ENCODE assay signal across 17 cellular contexts in genomic region chr6:87575423-87575822, GRCh38. TPM values are rescaled to one million over a fixed set of nuclear protein-coding genes. Genes with fewer than 3 reads are reported as not detected.
DNase-seq lines count a peak whose midpoint lies in the region; ATAC-seq and TF ChIP-seq lines count a peak whose summit lies in the region.
"Had no signal": no experiment of that assay in that cellular context is flagged by ENCODE, and none has a peak within 500 bp of the region (broad histone marks: within the 10 kb centered on the region; RNA-seq: fewer than 3 reads in every experiment).

No MANE protein-coding gene starts in this region.

- no peak overlapping the region for H3K9ac ChIP-seq in IMR-90 (ENCODE audit: low read depth, low read length)
- no peak overlapping the region for H3K9ac ChIP-seq in endodermal cell (ENCODE audit: extremely low read depth, low read length, poor library complexity, severe bottlenecking)

- 0 out of 2 replicates have a peak overlapping the region, but pooled peaks have one; percentile 23 for H3K4ac ChIP-seq in IMR-90 (ENCODE audit: low read depth, low read length)

- no peak for ATAC-seq in IMR-90 (ENCODE audit: low read depth)
- ATAC-seq in activated T-helper 17 cell treated with anti-CD3 and anti-CD28 coated beads, Interleukin-2, amount 50 U/mL, for 72 hours (replicated peaks): no peak
- ATAC-seq: gastroesophageal sphincter, left ventricle myocardium superior had no signal

- H3K4me3 ChIP-seq in IMR-90 (ENCODE audit: insufficient read depth, low read depth, low read length) (no peak overlapping the region), MG63 (no peak overlapping the region), endodermal cell (ENCODE audit: low read length) (no peak overlapping the region)
- H3K4me3 ChIP-seq: gastroesophageal sphincter, stomach had no signal

- BruUV-seq in IMR-90 (replicated peaks; lab: Mats Ljungman, UMichigan): no TSS peak

- TF ChIP-seq RAD21 in IMR-90 (IDR thresholded peaks at IDR 0.05; ENCODE audit: low read length): no peak

- H3K23ac ChIP-seq in IMR-90 (ENCODE audit: low read depth, low read length): 0 out of 2 replicates have a peak overlapping the region, but pooled peaks have one; percentile 0

- H2AK9ac ChIP-seq in IMR-90 (replicated peaks; ENCODE audit: low read depth, low read length, poor library complexity): no peak overlapping the region

- no peak for TF ChIP-seq POLR2A in IMR-90 (IDR thresholded peaks at IDR 0.05; ENCODE audit: low read depth, low read length)

- H3K27ac ChIP-seq in IMR-90 (ENCODE audit: insufficient read depth, low read length) (no peak overlapping the region; the same call in 1 of the 2 replicates), endodermal cell (ENCODE audit: low read depth, low read length) (no peak overlapping the region)
- H3K27ac ChIP-seq: gastroesophageal sphincter, RWPE1, stomach had no signal

- no peaks in the 10 kb centered on the region for H3K9me3 ChIP-seq in IMR-90 (ENCODE audit: control insufficient read depth, insufficient read depth, low read length)
- H3K9me3 ChIP-seq in MG63: no peaks in the 10 kb centered on the region
- H3K9me3 ChIP-seq in endodermal cell (ENCODE audit: control insufficient read depth, low read length): peaks cover 9% of the 10 kb centered on the region
- H3K9me3 ChIP-seq: gastroesophageal sphincter, stomach had no signal

- no CpG with 5 or more reads among the region's 2 CpGs for WGBS in IMR-90 (ENCODE audit: extremely low coverage in 2 of 2, insufficient read length in 1 of 2), 2 experiments
- WGBS in endodermal cell (ENCODE audit: insufficient coverage in 1 of 2, insufficient read length in 1 of 2), 2 experiments: 96% methylated on average over 2 of the region's 2 CpGs; no CpG with 5 or more reads in 1 of the 2 experiments

- H3K4me2 ChIP-seq in IMR-90 (ENCODE audit: low read depth, low read length): no peak overlapping the region; the same call in 1 of the 2 replicates

- peaks cover 55% of the 10 kb centered on the region for H3K4me1 Mint-ChIP-seq in activated naive CD8-positive, alpha-beta T cell (ENCODE audit: low read depth)
- peaks cover 38% of the 10 kb centered on the region for H3K4me1 Mint-ChIP-seq in activated naive CD8-positive, alpha-beta T cell treated with anti-CD3 and anti-CD28 coated beads for 36 hours
- H3K4me1 Mint-ChIP-seq in activated T-helper 17 cell treated with anti-CD3 and anti-CD28 coated beads, Interleukin-2, amount 50 U/mL, for 72 hours: peaks cover 39% of the 10 kb centered on the region
- H3K4me1 Mint-ChIP-seq in activated naive CD4-positive, alpha-beta T cell treated with anti-CD3 and anti-CD28 coated beads for 36 hours (ENCODE audit: low read depth): peaks cover 53% of the 10 kb centered on the region
- peaks cover 37% of the 10 kb centered on the region for H3K4me1 Mint-ChIP-seq in endodermal cell

- H2BK20ac ChIP-seq in IMR-90 (ENCODE audit: low read depth, low read length): peak overlapping the region; percentile 38; the same call in 1 of the 2 replicates

- no peaks in the 10 kb centered on the region for H3K27me3 ChIP-seq in IMR-90 (ENCODE audit: control insufficient read depth, insufficient read depth, low read length)
- no peaks in the 10 kb centered on the region for H3K27me3 ChIP-seq in MG63
- H3K27me3 ChIP-seq in endodermal cell (ENCODE audit: control insufficient read depth, insufficient read depth, low read length, poor library complexity, severe bottlenecking): no peaks in the 10 kb centered on the region
- H3K27me3 ChIP-seq: gastroesophageal sphincter, stomach had no signal

- H3K4me3 Mint-ChIP-seq in activated naive CD8-positive, alpha-beta T cell: no peak overlapping the region
- no peak overlapping the region for H3K4me3 Mint-ChIP-seq in activated naive CD8-positive, alpha-beta T cell treated with anti-CD3 and anti-CD28 coated beads for 36 hours
- H3K4me3 Mint-ChIP-seq in activated T-helper 17 cell treated with anti-CD3 and anti-CD28 coated beads, Interleukin-2, amount 50 U/mL, for 72 hours: peak overlapping the region; percentile 4
- H3K4me3 Mint-ChIP-seq in activated naive CD4-positive, alpha-beta T cell treated with anti-CD3 and anti-CD28 coated beads for 36 hours: no peak overlapping the region
- H3K4me3 Mint-ChIP-seq in endodermal cell: no peak overlapping the region
- H3K4me3 Mint-ChIP-seq: activated T-helper 1 cell treated with anti-CD3 and anti-CD28 coated beads, Interleukin-12 subunit alpha, Interleukin-12 subunit beta, Interleukin-2, Interleukin-4 antibody, amounts not matched to agents 30 ng/mL and 10 ng/mL and 1 ng/mL, durations not matched to agents 14 hours and 24 hours and 36 hours had no signal

- peak overlapping the region; percentile 86; the same call in 1 of the 2 replicates for H3K18ac ChIP-seq in IMR-90 (ENCODE audit: low read depth, low read length)

- no peak for DNase-seq in activated naive CD8-positive, alpha-beta T cell treated with anti-CD3 and anti-CD28 coated beads for 36 hours
- no peak for DNase-seq in IMR-90
- DNase-seq in MG63: no peak
- DNase-seq in activated naive CD4-positive, alpha-beta T cell treated with anti-CD3 and anti-CD28 coated beads for 36 hours: no peak
- no peak for DNase-seq in endodermal cell
- DNase-seq: activated CD8-positive, alpha-beta memory T cell treated with anti-CD3 and anti-CD28 coated beads for 24 hours; GDM1; H7; left ventricle myocardium superior; MV-4-11; stimulated activated CD4-positive, alpha-beta T cell treated with anti-CD3 and anti-CD28 coated beads, Interleukin-2, amount 100 ng/mL, for 24 hours; stomach had no signal

- H3K56ac ChIP-seq in IMR-90 (ENCODE audit: extremely low read depth, insufficient read depth, low read length): no peak overlapping the region; the same call in 1 of the 2 replicates

- H4K20me1 ChIP-seq in IMR-90 (ENCODE audit: insufficient read depth, low read length): peaks cover 38% of the 10 kb centered on the region

- H3K9me1 ChIP-seq in IMR-90 (ENCODE audit: insufficient read depth, low read length): peaks cover 12% of the 10 kb centered on the region

- H2AK5ac ChIP-seq in IMR-90 (ENCODE audit: low read depth, low read length): peak overlapping the region; percentile 58; the same call in 1 of the 2 replicates

- H4K91ac ChIP-seq in IMR-90 (ENCODE audit: insufficient read depth, low read depth, low read length): peak overlapping the region; percentile 68; the same call in 1 of the 2 replicates

- no peaks in the 10 kb centered on the region for H3K27me3 Mint-ChIP-seq in activated naive CD8-positive, alpha-beta T cell
- no peaks in the 10 kb centered on the region for H3K27me3 Mint-ChIP-seq in activated naive CD8-positive, alpha-beta T cell treated with anti-CD3 and anti-CD28 coated beads for 36 hours
- H3K27me3 Mint-ChIP-seq in activated T-helper 17 cell treated with anti-CD3 and anti-CD28 coated beads, Interleukin-2, amount 50 U/mL, for 72 hours: no peaks in the 10 kb centered on the region
- H3K27me3 Mint-ChIP-seq in activated naive CD4-positive, alpha-beta T cell treated with anti-CD3 and anti-CD28 coated beads for 36 hours (ENCODE audit: low read depth): no peaks in the 10 kb centered on the region
- no peaks in the 10 kb centered on the region for H3K27me3 Mint-ChIP-seq in endodermal cell (ENCODE audit: insufficient read depth)

- H3K4me1 ChIP-seq in IMR-90 (ENCODE audit: control insufficient read depth, insufficient read depth, low read length): peaks cover 28% of the 10 kb centered on the region
- peaks cover 4% of the 10 kb centered on the region for H3K4me1 ChIP-seq in endodermal cell (ENCODE audit: control insufficient read depth, insufficient read depth, low read length)

- no peaks in the 10 kb centered on the region for H3K9me3 Mint-ChIP-seq in activated naive CD8-positive, alpha-beta T cell (ENCODE audit: low read depth)
- no peaks in the 10 kb centered on the region for H3K9me3 Mint-ChIP-seq in activated naive CD8-positive, alpha-beta T cell treated with anti-CD3 and anti-CD28 coated beads for 36 hours
- peaks cover 4% of the 10 kb centered on the region for H3K9me3 Mint-ChIP-seq in activated T-helper 17 cell treated with anti-CD3 and anti-CD28 coated beads, Interleukin-2, amount 50 U/mL, for 72 hours
- H3K9me3 Mint-ChIP-seq in activated naive CD4-positive, alpha-beta T cell treated with anti-CD3 and anti-CD28 coated beads for 36 hours: no peaks in the 10 kb centered on the region
- H3K9me3 Mint-ChIP-seq in endodermal cell: peaks cover 2% of the 10 kb centered on the region
- H3K9me3 Mint-ChIP-seq: activated T-helper 1 cell treated with anti-CD3 and anti-CD28 coated beads, Interleukin-12 subunit alpha, Interleukin-12 subunit beta, Interleukin-2, Interleukin-4 antibody, amounts not matched to agents 30 ng/mL and 10 ng/mL and 1 ng/mL, durations not matched to agents 14 hours and 24 hours and 36 hours had no signal

- peak overlapping the region; percentile 4 for H3K27ac Mint-ChIP-seq in activated naive CD8-positive, alpha-beta T cell
- no peak overlapping the region for H3K27ac Mint-ChIP-seq in activated naive CD8-positive, alpha-beta T cell treated with anti-CD3 and anti-CD28 coated beads for 36 hours
- no peak overlapping the region for H3K27ac Mint-ChIP-seq in activated T-helper 17 cell treated with anti-CD3 and anti-CD28 coated beads, Interleukin-2, amount 50 U/mL, for 72 hours
- no peak overlapping the region for H3K27ac Mint-ChIP-seq in activated naive CD4-positive, alpha-beta T cell treated with anti-CD3 and anti-CD28 coated beads for 36 hours
- H3K27ac Mint-ChIP-seq in endodermal cell: no peak overlapping the region

- in situ Hi-C loops in IMR-90 (cut with MboI; ENCODE audit: low sequenced_read_pairs): no loop called here

- no peak overlapping the region for H2AFZ ChIP-seq in IMR-90 (replicated peaks; ENCODE audit: low read length, poor library complexity)

- H3K36me3 ChIP-seq in IMR-90 (ENCODE audit: control insufficient read depth, insufficient read depth, low read length) (peaks cover 12% of the 10 kb centered on the region; the same call in 1 of the 2 replicates), MG63 (peaks cover 26% of the 10 kb centered on the region), endodermal cell (ENCODE audit: control insufficient read depth, insufficient read depth, low read length) (peaks cover 35% of the 10 kb centered on the region)

- peak overlapping the region; percentile 5; the same call in 1 of the 2 replicates for H2BK120ac ChIP-seq in IMR-90 (ENCODE audit: low read depth, low read length)

- H2BK5ac ChIP-seq in IMR-90 (ENCODE audit: low read depth, low read length, poor library complexity, severe bottlenecking): peak overlapping the region; percentile 71

- no peak overlapping the region; the same call in 1 of the 2 replicates for H3K14ac ChIP-seq in IMR-90 (replicated peaks; ENCODE audit: low read depth, low read length)

- CTCF ChIA-PET in IMR-90 (lab: Yijun Ruan, JAX): interaction anchor here (0.7 kb wide), 1 partner anchor 88 kb away, joined by 3 read pairs; no protein-coding TSS in a partner anchor
- CTCF ChIA-PET in activated naive CD4-positive, alpha-beta T cell treated with anti-CD3 and anti-CD28 coated beads for 36 hours (lab: Charles Lee): interaction anchor here (0.6 kb wide), 1 partner anchor 40 kb away, joined by 3 read pairs; no protein-coding TSS in a partner anchor

- dilution Hi-C loops in IMR-90 (cut with HindIII; ENCODE audit: low sequenced_read_pairs, unreplicated experiment): no loop called here

- POLR2A ChIA-PET in IMR-90 (lab: Charles Lee; ENCODE audit: unreplicated experiment): no interaction called here

- H3K79me1 ChIP-seq in IMR-90 (ENCODE audit: low read depth in 1 of 2, low read length in 2 of 2): peaks cover 32 to 68% of the 10 kb centered on the region in 2 experiments

- H4K8ac ChIP-seq in IMR-90 (ENCODE audit: low read depth in 2 of 2, low read length in 2 of 2): peak overlapping the region in 1 of 2 experiments; percentile 44; a peak in 2 of 4 replicates

- H3K36me3 Mint-ChIP-seq in activated naive CD8-positive, alpha-beta T cell: peaks cover 18% of the 10 kb centered on the region
- H3K36me3 Mint-ChIP-seq in activated naive CD8-positive, alpha-beta T cell treated with anti-CD3 and anti-CD28 coated beads for 36 hours: peaks cover 38% of the 10 kb centered on the region
- peaks cover 80% of the 10 kb centered on the region for H3K36me3 Mint-ChIP-seq in activated T-helper 17 cell treated with anti-CD3 and anti-CD28 coated beads, Interleukin-2, amount 50 U/mL, for 72 hours (ENCODE audit: low read depth)
- peaks cover 23% of the 10 kb centered on the region for H3K36me3 Mint-ChIP-seq in activated naive CD4-positive, alpha-beta T cell treated with anti-CD3 and anti-CD28 coated beads for 36 hours (ENCODE audit: low read depth)
- peaks cover 39% of the 10 kb centered on the region for H3K36me3 Mint-ChIP-seq in endodermal cell (ENCODE audit: low read depth)

- intact Hi-C loops in IMR-90 (cut with micrococcal nuclease): loop anchor here (10.0 kb wide), 1 partner anchor 171 kb away; the partner anchor contains the start of gene CFAP206
- intact Hi-C loops in activated naive CD4-positive, alpha-beta T cell treated with anti-CD3 and anti-CD28 coated beads for 36 hours (cut with micrococcal nuclease): no loop called here

- 0 out of 3 replicates have a peak overlapping the region, but pooled peaks have one; percentile 78 for H2BK15ac ChIP-seq in IMR-90 (ENCODE audit: low read depth, low read length)

- no peak for TF ChIP-seq CTCF in IMR-90 (conservative IDR thresholded peaks at IDR 0.05; ENCODE audit: low read depth, low read length)
- no peak for TF ChIP-seq CTCF in endodermal cell (conservative IDR thresholded peaks at IDR 0.05)

- H4K5ac ChIP-seq in IMR-90 (ENCODE audit: low read depth, low read length): peak overlapping the region; percentile 9; the same call in 1 of the 2 replicates

RNA-seq across cellular contexts. Expression of gene RARS2, which starts 14.4 kb away (rescaled TPM):
- 10 to 100 TPM; 19.5 to 21.8 TPM for total RNA-seq in activated naive CD8-positive, alpha-beta T cell treated with anti-CD3 and anti-CD28 coated beads for 36 hours
- 33.0 and 56.9 TPM in 2 replicates for total RNA-seq in IMR-90 (2012; rRNA removed)
- 16.2 and 19.9 TPM in 2 replicates for polyA plus RNA-seq in IMR-90 (2012; rRNA removed)
- 1.8 and 2.7 TPM in 2 replicates for polyA plus RNA-seq in IMR-90 (2012; cell fraction: cytosol; rRNA removed)
- 2.3 and 30.1 TPM in 2 replicates for polyA plus RNA-seq in IMR-90 (2012; cell fraction: nucleus; rRNA removed; ENCODE audit: low replicate concordance)
- 10 to 100 TPM; 25.7 to 27.0 TPM for total RNA-seq in activated T-helper 17 cell treated with anti-CD3 and anti-CD28 coated beads, Interleukin-2, amount 50 U/mL, for 72 hours
- 24.0 and 35.2 TPM in 2 replicates for total RNA-seq in MG63 (2014; rRNA removed; shearing (Covaris generic); ENCODE audit: low replicate concordance)
- 10 to 100 TPM; 15.9 to 17.4 TPM for total RNA-seq in activated naive CD4-positive, alpha-beta T cell treated with anti-CD3 and anti-CD28 coated beads for 36 hours
- total RNA-seq in endodermal cell: 10 to 100 TPM; 49.7 to 57.0 TPM
- polyA plus RNA-seq in endodermal cell (2013, experiment 1 of 2): 50.6 TPM
- polyA plus RNA-seq in endodermal cell (2013, experiment 2 of 2): 50.1 TPM

RNA-seq across cellular contexts. Expression of gene ORC3, which starts 14.5 kb away (rescaled TPM):
- total RNA-seq in activated naive CD8-positive, alpha-beta T cell treated with anti-CD3 and anti-CD28 coated beads for 36 hours: 10 to 100 TPM; 35.4 to 37.4 TPM
- total RNA-seq in IMR-90 (2012; rRNA removed): 30.6 and 33.1 TPM in 2 replicates
- 17.8 and 22.3 TPM in 2 replicates for polyA plus RNA-seq in IMR-90 (2012; rRNA removed)
- 3.3 and 6.1 TPM in 2 replicates for polyA plus RNA-seq in IMR-90 (2012; cell fraction: cytosol; rRNA removed)
- 2.1 and 24.0 TPM in 2 replicates for polyA plus RNA-seq in IMR-90 (2012; cell fraction: nucleus; rRNA removed; ENCODE audit: low replicate concordance)
- 10 to 100 TPM; 32.7 to 43.7 TPM for total RNA-seq in activated T-helper 17 cell treated with anti-CD3 and anti-CD28 coated beads, Interleukin-2, amount 50 U/mL, for 72 hours
- 35.4 and 69.6 TPM in 2 replicates for total RNA-seq in MG63 (2014; rRNA removed; shearing (Covaris generic); ENCODE audit: low replicate concordance)
- total RNA-seq in activated naive CD4-positive, alpha-beta T cell treated with anti-CD3 and anti-CD28 coated beads for 36 hours: 10 to 100 TPM; 33.8 to 36.1 TPM
- 10 to 100 TPM; 48.3 to 62.4 TPM for total RNA-seq in endodermal cell
- polyA plus RNA-seq in endodermal cell (2013, experiment 1 of 2): 48.7 TPM
- 43.6 TPM for polyA plus RNA-seq in endodermal cell (2013, experiment 2 of 2)
